Comparison of ENCODE assay signal across 19 cellular contexts in genomic region chr6:106119526-106119925, GRCh38. TPM values are rescaled to one million over a fixed set of nuclear protein-coding genes. Genes with fewer than 3 reads are reported as not detected.
DNase-seq lines count a peak whose midpoint lies in the region; ATAC-seq and TF ChIP-seq lines count a peak whose summit lies in the region.
"Had no signal": no experiment of that assay in that cellular context is flagged by ENCODE, and none has a peak within 500 bp of the region (broad histone marks: within the 10 kb centered on the region; RNA-seq: fewer than 3 reads in every experiment).

No MANE protein-coding gene starts in this region.

- no peaks in the 10 kb centered on the region for H3K9me3 ChIP-seq in CD4-positive, CD25-positive, alpha-beta regulatory T cell (ENCODE audit: control insufficient read depth in 2 of 2, low read length in 2 of 2)
- no peaks in the 10 kb centered on the region for H3K9me3 ChIP-seq in mucosa of descending colon
- H3K9me3 ChIP-seq in gastrocnemius medialis = no peaks in the 10 kb centered on the region
- H3K9me3 ChIP-seq: adrenal gland, prostate gland, stomach had no signal

- H3K36me3 Mint-ChIP-seq in CD4-positive, CD25-positive, alpha-beta regulatory T cell = no peaks in the 10 kb centered on the region

- peak overlapping the region; percentile 19 to 62 (median 57) for H3K27ac Mint-ChIP-seq in CD4-positive, CD25-positive, alpha-beta regulatory T cell
- H3K27ac Mint-ChIP-seq: activated T-cell treated with anti-CD3 and anti-CD28 coated beads, Interleukin-2, amount 50 U/mL, for 72 hours had no signal

- no peaks in the 10 kb centered on the region for H3K27me3 Mint-ChIP-seq in CD4-positive, CD25-positive, alpha-beta regulatory T cell

- no peak overlapping the region for H3K27ac ChIP-seq in CD4-positive, CD25-positive, alpha-beta regulatory T cell (ENCODE audit: insufficient read depth, low read length, poor library complexity, severe bottlenecking)
- H3K27ac ChIP-seq in gastrocnemius medialis = no peak overlapping the region
- H3K27ac ChIP-seq: adrenal gland, prostate gland, stomach had no signal

- H3K36me3 ChIP-seq in CD4-positive, CD25-positive, alpha-beta regulatory T cell (ENCODE audit: control insufficient read depth, insufficient read depth, low read length) = no peaks in the 10 kb centered on the region
- no peaks in the 10 kb centered on the region for H3K36me3 ChIP-seq in mucosa of descending colon (ENCODE audit: low read depth)
- no peaks in the 10 kb centered on the region for H3K36me3 ChIP-seq in gastrocnemius medialis
- H3K36me3 ChIP-seq: adrenal gland, prostate gland, stomach had no signal

- intact Hi-C loops in mucosa of descending colon (cut with DNase I, micrococcal nuclease) (no loop called here), gastrocnemius medialis (cut with DNase I; ENCODE audit: low total_unique reads) (no loop called here)

- TF ChIP-seq CTCF in epithelial cell of esophagus (IDR thresholded peaks at IDR 0.05; ENCODE audit: insufficient read depth, low read depth, low read length, missing control alignments) (no peak), mucosa of descending colon (IDR thresholded peaks at IDR 0.05) (no peak), gastrocnemius medialis (IDR thresholded peaks at IDR 0.05 in 4 of 5, conservative IDR thresholded peaks at IDR 0.05 in 1 of 5) (no peak)

- no peak for TF ChIP-seq EP300 in Ishikawa (IDR thresholded peaks at IDR 0.05; ENCODE audit: borderline replicate concordance)

- in situ Hi-C loops in gastrocnemius medialis (cut with MboI; ENCODE audit: low sequenced_read_pairs in 4 of 4) = no loop called here

- TF ChIP-seq RAD21 in Ishikawa (IDR thresholded peaks at IDR 0.05; ENCODE audit: low read depth) = no peak

- peak overlapping the region in 1 of 4 donors; percentile 25 for H3K4me3 Mint-ChIP-seq in CD4-positive, CD25-positive, alpha-beta regulatory T cell

- TF ChIP-seq POLR2A in gastrocnemius medialis (IDR thresholded peaks at IDR 0.05) = no peak

- DNase-seq in CD4-positive, CD25-positive, alpha-beta regulatory T cell = no peak
- DNase-seq in epithelial cell of esophagus (ENCODE audit: low read depth) (peak; percentile 91), mucosa of descending colon (peak; percentile 49 to 67 (median 67)), NCI-H2081 treated with DMSO at 0.1 percent for 48 hours (lab: John Stamatoyannopoulos, UW) (no peak), gastrocnemius medialis (no peak)
- DNase-seq: activated CD4-positive, alpha-beta T cell treated with anti-CD3 and anti-CD28 coated beads, Interleukin-2, amount 50 U/mL, for 1 hour; activated T-cell treated with anti-CD3 and anti-CD28 coated beads, Interleukin-2, amount 50 U/mL, for 72 hours; adrenal gland; glutamatergic neuron; Kasumi-1; NCI-H1436 treated with DMSO at 0.1 percent for 48 hours; NCI-H2227 treated with DMSO at 0.1 percent for 48 hours; Right ventricle myocardium superior; stomach; T-helper 9 cell had no signal

- no peaks in the 10 kb centered on the region for H3K27me3 ChIP-seq in CD4-positive, CD25-positive, alpha-beta regulatory T cell (ENCODE audit: control insufficient read depth, insufficient read depth, low read length)
- H3K27me3 ChIP-seq in gastrocnemius medialis = no peaks in the 10 kb centered on the region
- H3K27me3 ChIP-seq: adrenal gland, stomach had no signal

- ATAC-seq in CD4-positive, CD25-positive, alpha-beta regulatory T cell (ENCODE audit: low read depth in 2 of 2) = no peak
- peak; percentile 91 for ATAC-seq in mucosa of descending colon
- ATAC-seq in GM21390 (IDR thresholded peaks at IDR 0.05; ENCODE audit: unreplicated experiment) = no peak
- no peak for ATAC-seq in gastrocnemius medialis
- ATAC-seq in GM18511 (IDR thresholded peaks at IDR 0.05; ENCODE audit: unreplicated experiment) = no peak
- ATAC-seq: activated T-cell treated with anti-CD3 and anti-CD28 coated beads, Interleukin-2, amount 50 U/mL, for 72 hours had no signal

- H3K4me3 ChIP-seq in CD4-positive, CD25-positive, alpha-beta regulatory T cell (ENCODE audit: low read depth, low read length) = no peak overlapping the region
- no peak overlapping the region for H3K4me3 ChIP-seq in epithelial cell of esophagus (ENCODE audit: low read length)
- H3K4me3 ChIP-seq in mucosa of descending colon = no peak overlapping the region
- H3K4me3 ChIP-seq in gastrocnemius medialis = no peak overlapping the region
- H3K4me3 ChIP-seq: adrenal gland, prostate gland, stomach had no signal

- no peaks in the 10 kb centered on the region for H3K9me3 Mint-ChIP-seq in CD4-positive, CD25-positive, alpha-beta regulatory T cell
- H3K9me3 Mint-ChIP-seq: activated T-cell treated with anti-CD3 and anti-CD28 coated beads, Interleukin-2, amount 50 U/mL, for 72 hours had no signal

- peaks cover 37% of the 10 kb centered on the region for H3K4me1 ChIP-seq in CD4-positive, CD25-positive, alpha-beta regulatory T cell (ENCODE audit: control insufficient read depth, insufficient read depth, low read length, poor library complexity, severe bottlenecking)
- H3K4me1 ChIP-seq in mucosa of descending colon (ENCODE audit: low read depth) (no peaks in the 10 kb centered on the region), gastrocnemius medialis (peaks cover 0 to 3% of the 10 kb centered on the region in 2 donors)
- H3K4me1 ChIP-seq: adrenal gland, prostate gland, stomach had no signal

- H3K4me1 Mint-ChIP-seq in CD4-positive, CD25-positive, alpha-beta regulatory T cell = peaks cover 29 to 59% (median 45%) of the 10 kb centered on the region in 4 donors

TF ChIP-seq in Ishikawa, 13 proteins besides CTCF, POLR2A, EP300 and RAD21:
- TF ChIP-seq YY1 (IDR thresholded peaks at IDR 0.05; ENCODE audit: low read depth) = no peak
- peak; percentile 79 for TF ChIP-seq MAX (IDR thresholded peaks at IDR 0.05)

RNA-seq across cellular contexts. Expression of gene PRDM1, which starts 33.4 kb away (rescaled TPM):
- total RNA-seq in CD4-positive, CD25-positive, alpha-beta regulatory T cell = 327 TPM
- polyA plus RNA-seq in CD4-positive, CD25-positive, alpha-beta regulatory T cell = 10 to 100 TPM; 48.6 to 71.6 (median 64.7) TPM
- 10 to 100 TPM; 10.5 to 30.7 (median 23.4) TPM for total RNA-seq in mucosa of descending colon
- total RNA-seq in gastrocnemius medialis = 1 to 10 TPM; 1.6 to 2.4 (median 1.9) TPM

Comparison
In these comparisons a context has a peak if more than half of its experiments do, and no peak if none do; other contexts are left out.
1. DNase-seq: peak in epithelial cell of esophagus (single experiment) and mucosa of descending colon (3 of 3); none in CD4-positive, CD25-positive, alpha-beta regulatory T cell (0 of 3), NCI-H2081 treated with DMSO at 0.1 percent for 48 hours (single experiment) and gastrocnemius medialis (0 of 2).
2. RNA of gene PRDM1, which starts 33.4 kb away (total RNA-seq): 327 TPM in CD4-positive, CD25-positive, alpha-beta regulatory T cell (single experiment); 10.5 to 30.7 TPM in mucosa of descending colon and 1.6 to 2.4 TPM in gastrocnemius medialis; every median in the first group is over 10 times any median in the second.